13 cellular contexts compared by ENCODE assay signal in the genomic region with DNA sequence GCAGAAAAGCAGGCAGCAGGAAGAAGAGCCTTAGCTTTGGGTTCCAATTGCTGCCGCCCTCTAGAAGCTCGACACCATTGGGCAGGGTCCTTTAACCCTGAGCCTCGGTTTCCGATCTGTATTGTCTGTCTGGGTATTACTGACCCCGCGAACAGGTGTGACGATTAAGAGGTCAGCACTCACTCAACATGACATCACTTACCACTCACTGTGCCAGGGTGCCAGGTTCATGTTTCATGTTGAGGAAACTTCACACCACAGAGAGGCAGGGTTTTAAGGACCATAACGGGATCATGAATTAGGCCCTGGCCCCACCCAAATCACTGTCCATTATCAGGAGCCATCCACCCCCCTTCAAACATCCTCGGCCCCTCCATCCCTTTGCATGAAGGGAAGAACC.
"Had no signal": no experiment of that assay in that cellular context is flagged by ENCODE, and none has a peak within 500 bp of the region (broad histone marks: within the 10 kb centered on the region; RNA-seq: fewer than 3 reads in every experiment).

No MANE protein-coding gene starts in this region.

- DNase-seq: activated CD4-positive, alpha-beta memory T cell treated with anti-CD3 and anti-CD28 coated beads for 36 hours; activated CD4-positive, alpha-beta T cell treated with anti-CD3 and anti-CD28 coated beads for 4 hours; activated effector memory CD4-positive, alpha-beta T cell treated with anti-CD3 and anti-CD28 coated beads, Interleukin-2, amount 50 U/mL, for 16 hours; activated naive CD4-positive, alpha-beta T cell treated with anti-CD3 and anti-CD28 coated beads, Interleukin-2, amount 50 U/mL, for 16 hours; activated T-cell treated with anti-CD3 and anti-CD28 coated beads, Interleukin-2, amount 50 U/mL, for 48 hours; adrenal gland; mammary epithelial cell; pancreas; stimulated activated CD4-positive, alpha-beta T cell treated with anti-CD3 and anti-CD28 coated beads, Interleukin-4, amount 100 ng/mL, for 4 hours; stimulated activated naive CD4-positive, alpha-beta T cell; thyroid gland had no signal

- H3K9me3 Mint-ChIP-seq: activated CD4-positive, alpha-beta memory T cell treated with anti-CD3 and anti-CD28 coated beads for 36 hours; T-helper 2 cell treated with Interferon-gamma antibody and Interleukin-4, amounts not matched to agents 5 μg/mL and 100 μg/mL, for 36 hours had no signal

- H3K27me3 Mint-ChIP-seq: activated CD4-positive, alpha-beta memory T cell treated with anti-CD3 and anti-CD28 coated beads for 36 hours had no signal

- H3K36me3 Mint-ChIP-seq: activated CD4-positive, alpha-beta memory T cell treated with anti-CD3 and anti-CD28 coated beads for 36 hours had no signal

- H3K4me3 Mint-ChIP-seq: activated CD4-positive, alpha-beta memory T cell treated with anti-CD3 and anti-CD28 coated beads for 36 hours; T-helper 2 cell treated with Interferon-gamma antibody and Interleukin-4, amounts not matched to agents 5 μg/mL and 100 μg/mL, for 36 hours had no signal

- ATAC-seq: left lung, pancreas had no signal

- H3K27ac Mint-ChIP-seq: activated CD4-positive, alpha-beta memory T cell treated with anti-CD3 and anti-CD28 coated beads for 36 hours; T-helper 2 cell treated with Interferon-gamma antibody and Interleukin-4, amounts not matched to agents 5 μg/mL and 100 μg/mL, for 36 hours had no signal
